ENCODE assay signal across 12 cellular contexts in genomic region chr6:132750455-132751248, GRCh38. TPM values are rescaled to one million over a fixed set of nuclear protein-coding genes. Genes with fewer than 3 reads are reported as not detected.
DNase-seq lines count a peak whose midpoint lies in the region; ATAC-seq and TF ChIP-seq lines count a peak whose summit lies in the region.
"Had no signal": no experiment of that assay in that cellular context is flagged by ENCODE, and none has a peak within 500 bp of the region (broad histone marks: within the 10 kb centered on the region; RNA-seq: fewer than 3 reads in every experiment).

No MANE protein-coding gene starts in this region.

- no peak overlapping the region for H3K9ac ChIP-seq in neuronal stem cell (ENCODE audit: low read depth, low read length, poor library complexity)

- no peak overlapping the region for H3K14ac ChIP-seq in neuronal stem cell (ENCODE audit: low read length)

- no peak overlapping the region for H2BK15ac ChIP-seq in neuronal stem cell (ENCODE audit: low read length)

- no peak overlapping the region for H3K18ac ChIP-seq in neuronal stem cell (ENCODE audit: low read length)

- H2BK5ac ChIP-seq in neuronal stem cell (ENCODE audit: low read length) = no peak overlapping the region

- H3K4me1 Mint-ChIP-seq in T-helper 2 cell treated with Interferon-gamma antibody and Interleukin-4, amounts not matched to agents 5 μg/mL and 100 μg/mL, for 36 hours (ENCODE audit: low read depth) = peaks cover 22% of the 10 kb centered on the region

- no peak overlapping the region for H3K23ac ChIP-seq in neuronal stem cell (ENCODE audit: low read depth, low read length, poor library complexity)

- no peak overlapping the region for H2BK12ac ChIP-seq in neuronal stem cell (ENCODE audit: low read length)

- no peaks in the 10 kb centered on the region for H3K4me1 ChIP-seq in neuronal stem cell (ENCODE audit: control insufficient read depth in 2 of 2, insufficient read depth in 1 of 2, low read depth in 1 of 2, low read length in 2 of 2)

- H2AK5ac ChIP-seq in neuronal stem cell (ENCODE audit: low read depth, low read length) = no peak overlapping the region

- no peaks in the 10 kb centered on the region for H3K27me3 ChIP-seq in neuronal stem cell (ENCODE audit: control insufficient read depth in 3 of 3, insufficient read depth in 3 of 3, low read depth in 1 of 3, low read length in 3 of 3)

- no peak overlapping the region for H3K4ac ChIP-seq in neuronal stem cell (ENCODE audit: low read length)

- in situ Hi-C loops in ACHN (cut with HindIII; ENCODE audit: low pct_ligation_motif_present, low pct_unique_long_range_greater_than_20kb, low sequenced_read_pairs) = no loop called here

- H3K27ac Mint-ChIP-seq in T-helper 2 cell treated with Interferon-gamma antibody and Interleukin-4, amounts not matched to agents 5 μg/mL and 100 μg/mL, for 36 hours = peak overlapping the region; percentile 73

- H3K4me2 ChIP-seq in neuronal stem cell (ENCODE audit: insufficient read depth, low read length, poor library complexity, severe bottlenecking) = no peak overlapping the region

- DNase-seq in GM10266 (ENCODE audit: extremely low spot score) = peak; percentile 29
- no peak for DNase-seq in T-helper 2 cell treated with Interferon-gamma antibody and Interleukin-4, amounts not matched to agents 5 μg/mL and 100 μg/mL, for 36 hours (ENCODE audit: low spot score)
- DNase-seq in foreskin melanocyte = no peak
- DNase-seq in ACHN = no peak
- no peak for DNase-seq in neuronal stem cell (ENCODE audit: low spot score)
- no peak for DNase-seq in KG1 (lab: John Stamatoyannopoulos, UW)
- DNase-seq: DMS 273 treated with DMSO at 0.1 percent for 48 hours, NCI-H2081 treated with DMSO at 0.1 percent for 48 hours had no signal

- ATAC-seq in GM19372 (IDR thresholded peaks at IDR 0.05; ENCODE audit: low read depth, unreplicated experiment) = peak; percentile 90
- peak; percentile 94 for ATAC-seq in HG02938 (IDR thresholded peaks at IDR 0.05; ENCODE audit: unreplicated experiment)
- ATAC-seq: SK-N-SH treated with all-trans-retinoic acid at 6 μM for 48 hours had no signal

- no peaks in the 10 kb centered on the region for H3K9me3 Mint-ChIP-seq in T-helper 2 cell treated with Interferon-gamma antibody and Interleukin-4, amounts not matched to agents 5 μg/mL and 100 μg/mL, for 36 hours

- H3K9me3 ChIP-seq in neuronal stem cell (replicated peaks in 1 of 2; ENCODE audit: control insufficient read depth in 2 of 2, insufficient read depth in 1 of 2, low read depth in 1 of 2, low read length in 2 of 2) = no peaks in the 10 kb centered on the region

- no peak overlapping the region for H2BK120ac ChIP-seq in neuronal stem cell (ENCODE audit: low read depth, low read length)

- H3K4me3 ChIP-seq in neuronal stem cell (ENCODE audit: low read length in 2 of 2) = no peak overlapping the region

- H3K36me3 Mint-ChIP-seq in T-helper 2 cell treated with Interferon-gamma antibody and Interleukin-4, amounts not matched to agents 5 μg/mL and 100 μg/mL, for 36 hours (ENCODE audit: low read depth) = peaks cover 39% of the 10 kb centered on the region

- no peaks in the 10 kb centered on the region for H3K79me1 ChIP-seq in neuronal stem cell (ENCODE audit: low read depth, low read length)

- H3K27ac ChIP-seq in neuronal stem cell (replicated peaks; ENCODE audit: low read length) = no peak overlapping the region
- H3K27ac ChIP-seq: HL-60 had no signal

- no peaks in the 10 kb centered on the region for H3K27me3 Mint-ChIP-seq in T-helper 2 cell treated with Interferon-gamma antibody and Interleukin-4, amounts not matched to agents 5 μg/mL and 100 μg/mL, for 36 hours (ENCODE audit: low read depth)

- no peak for TF ChIP-seq CTCF in GM10266 (IDR thresholded peaks at IDR 0.05; ENCODE audit: control insufficient read depth, insufficient read depth, low read depth, missing control alignments)

- no CpG with 5 or more reads among the region's 8 CpGs for WGBS in neuronal stem cell (ENCODE audit: extremely low coverage in 2 of 2, insufficient read length in 2 of 2, insufficient replicate concordance in 1 of 2), 2 donors

- H4K91ac ChIP-seq in neuronal stem cell (ENCODE audit: low read depth, low read length, poor library complexity) = no peak overlapping the region

- H3K4me3 Mint-ChIP-seq in T-helper 2 cell treated with Interferon-gamma antibody and Interleukin-4, amounts not matched to agents 5 μg/mL and 100 μg/mL, for 36 hours = no peak overlapping the region

- H2AFZ ChIP-seq in neuronal stem cell (ENCODE audit: low read length) = no peak overlapping the region

- H4K8ac ChIP-seq in neuronal stem cell (ENCODE audit: low read depth, low read length) = no peak overlapping the region

- no peaks in the 10 kb centered on the region for H3K36me3 ChIP-seq in neuronal stem cell (replicated peaks in 1 of 2; ENCODE audit: control insufficient read depth in 2 of 2, insufficient read depth in 2 of 2, low read length in 2 of 2)

RNA-seq across cellular contexts. Expression of gene VNN2, which starts 7.1 kb away (rescaled TPM):
- polyA plus RNA-seq in neuronal stem cell (2013, experiment 1 of 2) = not detected
- not detected for polyA plus RNA-seq in neuronal stem cell (2013, experiment 2 of 2)

RNA-seq across cellular contexts. Expression of gene VNN1, which starts 36.8 kb away (rescaled TPM):
- not detected for polyA plus RNA-seq in neuronal stem cell (2013, experiment 1 of 2)
- polyA plus RNA-seq in neuronal stem cell (2013, experiment 2 of 2) = not detected

RNA-seq across cellular contexts. Expression of gene SLC18B1, which starts 47.8 kb away (rescaled TPM):
- 5.8 TPM for polyA plus RNA-seq in neuronal stem cell (2013, experiment 1 of 2)
- polyA plus RNA-seq in neuronal stem cell (2013, experiment 2 of 2) = 6.6 TPM
